Comparison of ENCODE assay signal across 19 cellular contexts in genomic region chr5:157890825-157891587, GRCh38. TPM values are rescaled to one million over a fixed set of nuclear protein-coding genes. Genes with fewer than 3 reads are reported as not detected.
DNase-seq lines count a peak whose midpoint lies in the region; ATAC-seq and TF ChIP-seq lines count a peak whose summit lies in the region.
"Had no signal": no experiment of that assay in that cellular context is flagged by ENCODE, and none has a peak within 500 bp of the region (broad histone marks: within the 10 kb centered on the region; RNA-seq: fewer than 3 reads in every experiment).

No MANE protein-coding gene starts in this region.

- H3K27ac Mint-ChIP-seq in CD14-positive monocyte = peak overlapping the region in 5 of 7 donors; percentile 8 to 75 (median 44)
- H3K27ac Mint-ChIP-seq: nephron; stimulated activated memory B cell treated with anti-CD40 and anti-IgM and Interleukin-4, amounts not matched to agents 10 μg/mL and 1 μg/mL and 100 μg/mL, for 72 hours had no signal

- DNase-seq in CD14-positive monocyte (ENCODE audit: low spot score) (no peak), HL-60 (ENCODE audit: low read depth in 1 of 2, low spot score in 1 of 2) (peak in 1 of 2 experiments; percentile 80), SKM-1 treated with dmso at 0.1 percent for 144 hours (lab: John Stamatoyannopoulos, UW; ENCODE audit: unreplicated experiment) (peak; percentile 76), iPS DF 19.7 (ENCODE audit: low read depth, low spot score) (peak; percentile 30), Peyer's patch (no peak), A172 (ENCODE audit: low spot score) (no peak), right lobe of liver (no peak)
- DNase-seq: activated CD8-positive, alpha-beta memory T cell treated with anti-CD3 and anti-CD28 coated beads, Interleukin-2, amount 50 U/mL, for 4 hours; hypothalamus; NCI-H1417 treated with DMSO at 0.1 percent for 48 hours; right cardiac atrium; stimulated activated CD4-positive, alpha-beta T cell treated with anti-CD3 and anti-CD28 coated beads, Interleukin-4, amount 100 ng/mL, for 24 hours; T1000 had no signal

- H3K36me3 ChIP-seq in Peyer's patch (no peaks in the 10 kb centered on the region), right lobe of liver (no peaks in the 10 kb centered on the region)
- H3K36me3 ChIP-seq: esophagus muscularis mucosa, HAP-1, vagina had no signal

- intact Hi-C loops in CD14-positive monocyte (cut with micrococcal nuclease) (no loop called here), right lobe of liver (cut with DNase I) (no loop called here)

- H3K27me3 ChIP-seq in HL-60 (ENCODE audit: insufficient read depth, poor library complexity, severe bottlenecking) (no peaks in the 10 kb centered on the region), Peyer's patch (no peaks in the 10 kb centered on the region), right lobe of liver (no peaks in the 10 kb centered on the region)
- H3K27me3 ChIP-seq: esophagus muscularis mucosa, vagina had no signal

- no peak for ATAC-seq in GM21367 (IDR thresholded peaks at IDR 0.05; ENCODE audit: unreplicated experiment)
- no peak for ATAC-seq in right lobe of liver
- ATAC-seq: right cardiac atrium; stimulated activated memory B cell treated with anti-CD40 and anti-IgM and Interleukin-4, amounts not matched to agents 10 μg/mL and 1 μg/mL and 100 μg/mL, for 72 hours had no signal

- TF ChIP-seq POLR2A in Peyer's patch (IDR thresholded peaks at IDR 0.05) (no peak), right lobe of liver (IDR thresholded peaks at IDR 0.05) (no peak)

- H3K27ac ChIP-seq in HL-60 (replicated peaks) = peak overlapping the region; percentile 59
- no peak overlapping the region for H3K27ac ChIP-seq in Peyer's patch
- H3K27ac ChIP-seq in right lobe of liver = no peak overlapping the region
- H3K27ac ChIP-seq: esophagus muscularis mucosa, vagina had no signal

- peaks cover 15% of the 10 kb centered on the region for H3K4me1 Mint-ChIP-seq in CD14-positive monocyte

- 52% methylated on average over 2 of the region's 2 CpGs for WGBS in right lobe of liver (ENCODE audit: insufficient coverage, low coverage, low lambda C conversion rate, missing lambda C conversion rate)

- TF ChIP-seq CTCF in CD14-positive monocyte (IDR thresholded peaks at IDR 0.05) (no peak), HL-60 (IDR thresholded peaks at IDR 0.05; ENCODE audit: insufficient read depth, low read length) (no peak), Peyer's patch (IDR thresholded peaks at IDR 0.05) (no peak), right lobe of liver (IDR thresholded peaks at IDR 0.05) (no peak)

- no peak overlapping the region for H3K4me3 ChIP-seq in HL-60 (replicated peaks; ENCODE audit: insufficient read depth, low read length)
- H3K4me3 ChIP-seq in Peyer's patch = no peak overlapping the region
- H3K4me3 ChIP-seq in right lobe of liver = no peak overlapping the region
- H3K4me3 ChIP-seq: esophagus muscularis mucosa, HAP-1, vagina had no signal

- H3K4me3 Mint-ChIP-seq in CD14-positive monocyte = no peak overlapping the region
- H3K4me3 Mint-ChIP-seq: nephron; stimulated activated memory B cell treated with anti-CD40 and anti-IgM and Interleukin-4, amounts not matched to agents 10 μg/mL and 1 μg/mL and 100 μg/mL, for 72 hours had no signal

- H3K36me3 Mint-ChIP-seq in CD14-positive monocyte = no peaks in the 10 kb centered on the region
- H3K36me3 Mint-ChIP-seq: stimulated activated memory B cell treated with anti-CD40 and anti-IgM and Interleukin-4, amounts not matched to agents 10 μg/mL and 1 μg/mL and 100 μg/mL, for 72 hours had no signal

- peaks cover 5 to 11% (median 9%) of the 10 kb centered on the region in 7 donors for H3K9me3 Mint-ChIP-seq in CD14-positive monocyte
- H3K9me3 Mint-ChIP-seq: stimulated activated memory B cell treated with anti-CD40 and anti-IgM and Interleukin-4, amounts not matched to agents 10 μg/mL and 1 μg/mL and 100 μg/mL, for 72 hours had no signal

- H3K4me1 ChIP-seq in Peyer's patch (no peaks in the 10 kb centered on the region), right lobe of liver (peaks cover 0 to 12% (median 4%) of the 10 kb centered on the region in 4 donors)
- H3K4me1 ChIP-seq: HAP-1, vagina had no signal

- H3K27me3 Mint-ChIP-seq in CD14-positive monocyte (ENCODE audit: low read depth in 3 of 3) = peaks cover 0 to 4% (median 0%) of the 10 kb centered on the region in 3 donors
- H3K27me3 Mint-ChIP-seq: stimulated activated memory B cell treated with anti-CD40 and anti-IgM and Interleukin-4, amounts not matched to agents 10 μg/mL and 1 μg/mL and 100 μg/mL, for 72 hours had no signal

- H3K9me3 ChIP-seq in Peyer's patch (peaks cover 0 to 3% (median 0%) of the 10 kb centered on the region in 4 donors), right lobe of liver (no peaks in the 10 kb centered on the region)
- H3K9me3 ChIP-seq: esophagus muscularis mucosa, HAP-1, vagina had no signal

RNA-seq across cellular contexts. Expression of gene CLINT1, which starts 32.1 kb away (rescaled TPM):
- 10 to 100 TPM; 67.4 to 71.9 TPM for polyA plus RNA-seq in CD14-positive monocyte
- total RNA-seq in Peyer's patch (100 to 1,000 TPM; 115 to 177 (median 133) TPM), right lobe of liver (10 to 100 TPM; 49.2 to 62.2 (median 51.8) TPM)
- total RNA-seq in A172 (2014; rRNA removed; shearing (Covaris generic)) = 58.4 and 79.2 TPM in 2 replicates

Comparison
In these comparisons a context has a peak if more than half of its experiments do, and no peak if none do; other contexts are left out.
1. DNase-seq: peak in SKM-1 treated with dmso at 0.1 percent for 144 hours (single experiment) and iPS DF 19.7 (single experiment); none in CD14-positive monocyte (single experiment), Peyer's patch (0 of 3), A172 (single experiment) and right lobe of liver (0 of 3).